ENCODE assay signal across 17 cellular contexts in genomic region chrY:12212394-12212793, GRCh38.
"Had no signal": no experiment of that assay in that cellular context is flagged by ENCODE, and none has a peak within 500 bp of the region (broad histone marks: within the 10 kb centered on the region; RNA-seq: fewer than 3 reads in every experiment).

No MANE protein-coding gene starts in this region.

- ATAC-seq: activated CD4-positive, CD25-positive, alpha-beta regulatory T cell treated with anti-CD3 and anti-CD28 coated beads, Interleukin-2, amount 50 U/mL, for 24 hours; gastrocnemius medialis; heart left ventricle; stimulated activated naive B cell treated with anti-CD40 and anti-IgM and Interleukin-4, amounts not matched to agents 10 μg/mL and 1 μg/mL and 100 μg/mL, for 72 hours had no signal

- H3K4me3 Mint-ChIP-seq: endodermal cell; nephron progenitor cell; stimulated activated naive B cell treated with anti-CD40 and anti-IgM and Interleukin-4, amounts not matched to agents 10 μg/mL and 1 μg/mL and 100 μg/mL, for 72 hours had no signal

- H3K9me3 Mint-ChIP-seq: endodermal cell, nephron progenitor cell had no signal

- H3K4me1 ChIP-seq: gastrocnemius medialis, heart left ventricle, tibial nerve, vagina had no signal

- H3K27me3 Mint-ChIP-seq: stimulated activated naive B cell treated with anti-CD40 and anti-IgM and Interleukin-4, amounts not matched to agents 10 μg/mL and 1 μg/mL and 100 μg/mL, for 72 hours had no signal

- H3K9me3 ChIP-seq: gastrocnemius medialis, heart left ventricle, tibial nerve, vagina had no signal

- H3K4me3 ChIP-seq: gastrocnemius medialis, heart left ventricle, tibial nerve, vagina had no signal

- H3K4me1 Mint-ChIP-seq: endodermal cell, immature natural killer cell, nephron progenitor cell had no signal

- H3K27me3 ChIP-seq: gastrocnemius medialis, heart left ventricle, tibial nerve, vagina had no signal

- DNase-seq: activated CD4-positive, alpha-beta T cell treated with anti-CD3 and anti-CD28 coated beads, Interleukin-2, amount 50 U/mL, for 4 hours; activated CD8-positive, alpha-beta memory T cell treated with anti-CD3 and anti-CD28 coated beads, Interleukin-2, amount 50 U/mL, for 4 hours; activated gamma-delta T cell treated with Interleukin-2 at 50 U/mL for 16 hours; endodermal cell; gastrocnemius medialis; heart left ventricle; immature natural killer cell; mesendoderm; nephron progenitor cell; occipital lobe; stimulated activated CD4-positive, alpha-beta T cell treated with anti-CD3 and anti-CD28 coated beads, Interleukin-4, amount 100 ng/mL, for 1 hour; stimulated activated naive B cell treated with anti-CD40 and anti-IgM and Interleukin-4, amounts not matched to agents 10 μg/mL and 1 μg/mL and 100 μg/mL, for 72 hours; substantia nigra; T-helper 9 cell had no signal

- H3K27ac Mint-ChIP-seq: endodermal cell; nephron progenitor cell; stimulated activated naive B cell treated with anti-CD40 and anti-IgM and Interleukin-4, amounts not matched to agents 10 μg/mL and 1 μg/mL and 100 μg/mL, for 72 hours had no signal

- H3K27ac ChIP-seq: gastrocnemius medialis, heart left ventricle, tibial nerve, vagina had no signal

- H3K36me3 ChIP-seq: gastrocnemius medialis, heart left ventricle, tibial nerve, vagina had no signal
